In the genomic region with DNA sequence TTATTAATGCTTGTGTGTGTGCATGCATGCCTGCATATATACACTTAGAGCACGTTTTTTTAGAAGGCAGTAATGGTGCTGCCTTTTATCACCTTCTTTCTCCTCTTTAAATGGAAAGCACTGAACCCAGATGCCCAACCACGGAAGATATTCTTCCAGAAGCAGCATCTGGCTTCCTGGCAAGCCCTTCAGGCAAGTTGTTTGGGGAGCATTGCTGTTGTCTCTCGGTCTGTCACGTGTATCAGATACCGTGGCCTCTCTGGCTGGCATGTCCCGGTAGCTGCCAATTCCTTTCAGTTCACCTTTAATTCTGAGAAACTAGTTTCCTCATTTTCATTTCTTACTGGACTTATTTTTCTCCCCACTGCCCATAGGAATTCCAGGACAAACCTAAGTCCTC, we compare ENCODE assay signal across 14 cellular contexts.
DNase-seq lines count a peak whose midpoint lies in the region; ATAC-seq, FAIRE-seq and TF ChIP-seq lines count a peak whose summit lies in the region.
"Had no signal": no experiment of that assay in that cellular context is flagged by ENCODE, and none has a peak within 500 bp of the region (broad histone marks: within the 10 kb centered on the region; RNA-seq: fewer than 3 reads in every experiment).

No MANE protein-coding gene starts in this region.

- no peak for FAIRE-seq in keratinocyte (lab: Jason Lieb, UNC)
- FAIRE-seq: HepG2 had no signal

- no peaks in the 10 kb centered on the region for H3K9me1 ChIP-seq in keratinocyte (ENCODE audit: control insufficient read depth, extremely low read depth, insufficient read depth, low read length)

- peaks cover 13% of the 10 kb centered on the region for H3K9me3 Mint-ChIP-seq in HFFc6

- H3K27me3 ChIP-seq in adipocyte (replicated peaks; ENCODE audit: control insufficient read depth, insufficient read depth, low read length) (no peaks in the 10 kb centered on the region), keratinocyte (ENCODE audit: control insufficient read depth, extremely low read depth, insufficient read depth, low read length) (no peaks in the 10 kb centered on the region), thyroid gland (no peaks in the 10 kb centered on the region)
- H3K27me3 ChIP-seq: esophagus muscularis mucosa had no signal

- DNase-seq in HFFc6 (no peak), adipocyte (ENCODE audit: low read depth) (peak; percentile 36), keratinocyte (ENCODE audit: low read depth, low spot score) (no peak), thyroid gland (peak; percentile 22 to 51), 8988T (no peak)
- no peak for DNase-seq in NK-92 treated with Interleukin-12 subunit alpha and Interleukin-12 subunit beta, amount 100 ng/mL, for 24 hours (lab: John Stamatoyannopoulos, UW)
- DNase-seq: activated naive CD4-positive, alpha-beta T cell treated with Interleukin-2 at 50 U/mL for 16 hours; COR-L47; mucosa of descending colon; NCI-H1417 treated with DMSO at 0.1 percent for 48 hours; SIG-M5 had no signal

- dilution Hi-C loops in keratinocyte (cut with MboI; ENCODE audit: extremely low pct_ligation_motif_present, low sequenced_read_pairs) = no loop called here

- H3K4me3 ChIP-seq in adipocyte (ENCODE audit: low read length) = peak overlapping the region; percentile 53
- H3K4me3 ChIP-seq in keratinocyte (ENCODE audit: control insufficient read depth in 2 of 3, extremely low read depth in 1 of 3, insufficient read depth in 2 of 3, low read depth in 1 of 3, low read length in 3 of 3) = no peak overlapping the region
- no peak overlapping the region for H3K4me3 ChIP-seq in thyroid gland (replicated peaks in 1 of 3)
- H3K4me3 ChIP-seq: mucosa of descending colon had no signal

- 25 to 31% methylated on average over 6 of the region's 6 CpGs for WGBS in thyroid gland, 2 donors

- H3K9me3 ChIP-seq in adipocyte (ENCODE audit: control insufficient read depth, low read length) (peaks cover 9% of the 10 kb centered on the region), keratinocyte (ENCODE audit: control insufficient read depth, low read depth, low read length) (no peaks in the 10 kb centered on the region), thyroid gland (no peaks in the 10 kb centered on the region)
- H3K9me3 ChIP-seq: esophagus muscularis mucosa, mucosa of descending colon had no signal

- H3K27ac Mint-ChIP-seq in HFFc6 = no peak overlapping the region

- no peak overlapping the region for H3K27ac ChIP-seq in keratinocyte (ENCODE audit: control insufficient read depth, insufficient read depth, low read length)
- peak overlapping the region in 2 of 3 donors; percentile 53 to 76 for H3K27ac ChIP-seq in thyroid gland
- H3K27ac ChIP-seq: esophagus muscularis mucosa had no signal

- peaks cover 5% of the 10 kb centered on the region; the same call in 1 of the 2 replicates for H3K36me3 Mint-ChIP-seq in HFFc6 (ENCODE audit: low read depth)

- H3K27me3 Mint-ChIP-seq in HFFc6 (ENCODE audit: insufficient read depth) = no peaks in the 10 kb centered on the region; the same call in none of the 2 replicates

- peaks cover 6% of the 10 kb centered on the region for H3K4me1 ChIP-seq in adipocyte (ENCODE audit: control insufficient read depth, insufficient read depth, low read length)
- H3K4me1 ChIP-seq in keratinocyte (ENCODE audit: control insufficient read depth, extremely low read depth, insufficient read depth, low read length) = no peaks in the 10 kb centered on the region
- peaks cover 7 to 12% of the 10 kb centered on the region in 2 donors for H3K4me1 ChIP-seq in thyroid gland

- H3K4me3 Mint-ChIP-seq in HFFc6 = peak overlapping the region; percentile 76

- H3K79me2 ChIP-seq in keratinocyte (ENCODE audit: control insufficient read depth, insufficient read depth, low read length) = no peaks in the 10 kb centered on the region

- intact Hi-C loops in thyroid gland (cut with DNase I) = no loop called here

- peak overlapping the region; percentile 38 for H2AFZ ChIP-seq in keratinocyte (ENCODE audit: control insufficient read depth, low read length)

- TF ChIP-seq POLR2A in thyroid gland (IDR thresholded peaks at IDR 0.05) = no peak

- H3K4me2 ChIP-seq in keratinocyte (ENCODE audit: control insufficient read depth, extremely low read depth, insufficient read depth, low read depth, low read length) = no peak overlapping the region

- no peaks in the 10 kb centered on the region for H3K36me3 ChIP-seq in adipocyte (ENCODE audit: control insufficient read depth, insufficient read depth, low read length, severe bottlenecking)
- H3K36me3 ChIP-seq in keratinocyte (ENCODE audit: control insufficient read depth in 2 of 2, extremely low read depth in 1 of 2, insufficient read depth in 2 of 2, low read length in 2 of 2) = no peaks in the 10 kb centered on the region
- no peaks in the 10 kb centered on the region for H3K36me3 ChIP-seq in thyroid gland
- H3K36me3 ChIP-seq: esophagus muscularis mucosa had no signal

- ATAC-seq in HG03354 (IDR thresholded peaks at IDR 0.05; ENCODE audit: poor library complexity, severe bottlenecking, unreplicated experiment) = no peak
- ATAC-seq: HepG2, mucosa of descending colon had no signal

- H4K20me1 ChIP-seq in keratinocyte (ENCODE audit: control insufficient read depth, extremely low read depth, insufficient read depth, low read length) = no peaks in the 10 kb centered on the region

- TF ChIP-seq CTCF in HFFc6 (IDR thresholded peaks at IDR 0.05) (no peak), keratinocyte (optimal IDR thresholded peaks at IDR 0.05 in 1 of 3, IDR thresholded peaks at IDR 0.05 in 1 of 3, conservative IDR thresholded peaks at IDR 0.05 in 1 of 3; ENCODE audit: extremely low read depth in 1 of 3, insufficient read depth in 2 of 3, low read length in 3 of 3) (no peak), thyroid gland (IDR thresholded peaks at IDR 0.05) (no peak)

- H3K9ac ChIP-seq in adipocyte (ENCODE audit: low read length) (no peak overlapping the region), keratinocyte (ENCODE audit: control insufficient read depth, extremely low read depth, insufficient read depth, low read length) (no peak overlapping the region)

- peaks cover 13% of the 10 kb centered on the region for H3K4me1 Mint-ChIP-seq in HFFc6 (ENCODE audit: low read depth)

Comparison
In these comparisons a context has a peak if more than half of its experiments do, and no peak if none do; other contexts are left out.
1. DNase-seq: peak in adipocyte (single experiment) and thyroid gland (2 of 2); none in HFFc6 (single experiment), keratinocyte (single experiment), NK-92 treated with Interleukin-12 subunit alpha and Interleukin-12 subunit beta, amount 100 ng/mL, for 24 hours (single experiment) and 8988T (single experiment).